Comparison of ENCODE assay signal across 3 cellular contexts in genomic region chr15:72892986-72893385, GRCh38.
A peak's percentile ranks its signal among the peaks of the same experiment; 100 is the strongest.
TF ChIP-seq lines count a peak whose summit lies in the region.

No MANE protein-coding gene starts in this region.

TF ChIP-seq in HepG2, 621 proteins besides CTCF, POLR2A, EP300 and RAD21:
- TF ChIP-seq ZNF558 (CRISPR knock-in tag; IDR thresholded peaks at IDR 0.05; ENCODE audit: borderline replicate concordance) (no peak), MAFK (conservative IDR thresholded peaks at IDR 0.05 in 1 of 2, IDR thresholded peaks at IDR 0.05 in 1 of 2; ENCODE audit: low read length in 2 of 2) (peak; percentile 87 to 96), GFI1 (CRISPR knock-in tag; IDR thresholded peaks at IDR 0.05; ENCODE audit: borderline replicate concordance) (no peak), ZFP82 (CRISPR knock-in tag; IDR thresholded peaks at IDR 0.05; ENCODE audit: borderline replicate concordance) (no peak), MAFF (IDR thresholded peaks at IDR 0.05; ENCODE audit: low read depth, low read length) (peak; percentile 95), BRD4 (CRISPR knock-in tag; IDR thresholded peaks at IDR 0.05) (no peak)

TF ChIP-seq in IMR-90, 13 proteins besides CTCF, POLR2A, EP300 and RAD21:
- TF ChIP-seq MXI1 (IDR thresholded peaks at IDR 0.05; ENCODE audit: borderline replicate concordance, low read depth, low read length) (no peak), MAFK (IDR thresholded peaks at IDR 0.05; ENCODE audit: low read depth, low read length) (peak; percentile 97)

TF ChIP-seq in H1, 55 proteins besides CTCF, POLR2A, EP300 and RAD21:
- TF ChIP-seq MAFK (IDR thresholded peaks at IDR 0.05; ENCODE audit: low read depth, low read length), result peak; percentile 68; the same call in 1 of the 2 replicates
- TF ChIP-seq PHF8 (conservative IDR thresholded peaks at IDR 0.05; ENCODE audit: low read depth, low read length), result no peak
